16 cellular contexts compared by ENCODE assay signal in the genomic region with DNA sequence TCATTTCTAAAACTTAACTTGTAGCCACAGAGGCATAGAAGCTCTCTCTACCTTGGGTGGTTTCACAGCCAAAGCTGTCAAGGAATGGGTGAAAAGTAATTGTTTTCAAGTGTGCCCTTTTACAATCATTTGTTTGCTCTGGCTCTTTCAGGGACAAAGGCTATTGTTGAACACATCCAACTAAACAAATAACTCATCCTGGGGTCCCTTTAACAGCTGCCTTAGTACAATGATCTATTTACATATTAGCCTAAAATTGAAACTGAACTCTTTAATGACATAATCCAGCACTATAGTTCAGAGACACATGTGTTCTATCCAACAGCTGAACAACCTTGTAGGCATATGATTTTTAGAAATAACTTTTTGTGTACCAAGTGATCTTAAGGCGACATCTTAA. TPM values are rescaled to one million over a fixed set of nuclear protein-coding genes. Genes with fewer than 3 reads are reported as not detected.
DNase-seq lines count a peak whose midpoint lies in the region; ATAC-seq and TF ChIP-seq lines count a peak whose summit lies in the region.
"Had no signal": no experiment of that assay in that cellular context is flagged by ENCODE, and none has a peak within 500 bp of the region (broad histone marks: within the 10 kb centered on the region; RNA-seq: fewer than 3 reads in every experiment).

No MANE protein-coding gene starts in this region.

- intact Hi-C loops in testis (cut with DNase I; ENCODE audit: low total_unique reads), result no loop called here

- H3K27me3 ChIP-seq in HUES64 (ENCODE audit: insufficient read depth, low read length) (peaks cover 62% of the 10 kb centered on the region), osteoblast (ENCODE audit: insufficient read depth, low read length) (no peaks in the 10 kb centered on the region), testis (no peaks in the 10 kb centered on the region)

- H3K4me1 Mint-ChIP-seq in chondrocyte (ENCODE audit: low read depth), result peaks cover 47% of the 10 kb centered on the region

- H3K4me1 ChIP-seq in HUES64 (ENCODE audit: insufficient read depth, low read length) (peaks cover 46% of the 10 kb centered on the region), osteoblast (ENCODE audit: insufficient read depth, low read length) (peaks cover 22% of the 10 kb centered on the region), testis (no peaks in the 10 kb centered on the region)

- peak overlapping the region; percentile 39; the same call in 1 of the 2 replicates for H3K9ac ChIP-seq in HUES64 (ENCODE audit: low read depth, low read length)

- peak overlapping the region; percentile 23 for H2AFZ ChIP-seq in osteoblast (ENCODE audit: low read length)

- peaks cover 61% of the 10 kb centered on the region for H3K79me2 ChIP-seq in osteoblast (ENCODE audit: insufficient read depth, low read length)

- no peak for TF ChIP-seq CTCF in chondrocyte (IDR thresholded peaks at IDR 0.05)
- TF ChIP-seq CTCF in osteoblast (IDR thresholded peaks at IDR 0.05; ENCODE audit: extremely low read depth, low read depth, low read length), result no peak
- no peak for TF ChIP-seq CTCF in testis (IDR thresholded peaks at IDR 0.05)

- WGBS in HUES64, result no CpG with 5 or more reads among the region's 1 CpG
- WGBS in testis, 2 donors, result 88 to 94% methylated on average over 1 of the region's 1 CpG

- H3K9me3 Mint-ChIP-seq in chondrocyte (ENCODE audit: low read depth), result no peaks in the 10 kb centered on the region
- H3K9me3 Mint-ChIP-seq: nephron progenitor cell had no signal

- H3K27ac Mint-ChIP-seq in chondrocyte (ENCODE audit: unreplicated experiment), result no peak overlapping the region
- H3K27ac Mint-ChIP-seq: nephron progenitor cell had no signal

- no peaks in the 10 kb centered on the region for H3K36me3 Mint-ChIP-seq in chondrocyte (ENCODE audit: low read depth)

- no peaks in the 10 kb centered on the region for H4K20me1 ChIP-seq in osteoblast (ENCODE audit: insufficient read depth, low read length)

- H3K27ac ChIP-seq in HUES64 (ENCODE audit: low read depth, low read length), result peak overlapping the region; percentile 56; the same call in 1 of the 2 replicates
- no peak overlapping the region for H3K27ac ChIP-seq in osteoblast (ENCODE audit: low read depth, low read length)
- no peak overlapping the region for H3K27ac ChIP-seq in testis
- H3K27ac ChIP-seq: VCaP had no signal

- no peaks in the 10 kb centered on the region for H3K36me3 ChIP-seq in HUES64 (ENCODE audit: insufficient read depth, low read length)
- no peaks in the 10 kb centered on the region for H3K36me3 ChIP-seq in osteoblast (ENCODE audit: insufficient read depth, low read length)
- no peaks in the 10 kb centered on the region for H3K36me3 ChIP-seq in testis (ENCODE audit: low read depth, missing control alignments)

- peak overlapping the region; percentile 10 for H3K4me3 Mint-ChIP-seq in chondrocyte (ENCODE audit: unreplicated experiment)
- H3K4me3 Mint-ChIP-seq: nephron progenitor cell had no signal

- H3K4me2 ChIP-seq in osteoblast (ENCODE audit: insufficient read depth, low read length), result peak overlapping the region; percentile 9

- no peak for ATAC-seq in GM21381 (IDR thresholded peaks at IDR 0.05; ENCODE audit: unreplicated experiment)
- ATAC-seq in GM19324 (IDR thresholded peaks at IDR 0.05; ENCODE audit: low FRiP score, unreplicated experiment), result no peak
- ATAC-seq: left cardiac atrium had no signal

- H3K9me3 ChIP-seq in HUES64 (ENCODE audit: insufficient read depth, low read depth, low read length) (no peaks in the 10 kb centered on the region), osteoblast (ENCODE audit: low read depth, low read length) (no peaks in the 10 kb centered on the region), testis (no peaks in the 10 kb centered on the region)

- peak overlapping the region; percentile 19; the same call in 1 of the 2 replicates for H3K4me3 ChIP-seq in HUES64 (ENCODE audit: low read length)
- no peak overlapping the region for H3K4me3 ChIP-seq in osteoblast (ENCODE audit: insufficient read depth, low read length)
- H3K4me3 ChIP-seq in testis, result no peak overlapping the region

- TF ChIP-seq POLR2A in testis (IDR thresholded peaks at IDR 0.05), result no peak

- DNase-seq in NCI-H345 (lab: John Stamatoyannopoulos, UW), result peak; percentile 82
- no peak for DNase-seq in chondrocyte (ENCODE audit: low spot score)
- DNase-seq in osteoblast (ENCODE audit: insufficient read length, low spot score, missing footprints), result no peak
- no peak for DNase-seq in testis
- DNase-seq in GM03348 (ENCODE audit: low spot score), result no peak
- DNase-seq: activated T-cell treated with anti-CD3 and anti-CD28 coated beads for 4 hours; C1 segment of cervical spinal cord; effector CD8-positive, alpha-beta T cell; left cardiac atrium; NCI-H187 treated with DMSO at 0.1 percent for 48 hours; nephron progenitor cell; RPMI8226 had no signal

- H3K27me3 Mint-ChIP-seq in chondrocyte (ENCODE audit: low read depth), result no peaks in the 10 kb centered on the region

RNA-seq across cellular contexts. Expression of a gene that starts 3.7 kb away (rescaled TPM):
- polyA plus RNA-seq in HUES64 (2013, experiment 1 of 2), result 0.50 TPM
- polyA plus RNA-seq in HUES64 (2013, experiment 2 of 2), result 0.89 TPM
- total RNA-seq in chondrocyte (28.5 to 38.3 TPM (median 32.4 TPM) in 3 replicates), osteoblast (0.59 and 0.72 TPM in 2 replicates), testis (1 to 10 TPM; 3.5 to 5.3 TPM)
- 3.5 TPM for polyA plus RNA-seq in testis (ENCODE audit: insufficient read depth, low read depth, low replicate concordance)
